ENCODE assay signal across 30 cellular contexts in genomic region chr17:40879026-40879425, GRCh38. TPM values are rescaled to one million over a fixed set of nuclear protein-coding genes. Genes with fewer than 3 reads are reported as not detected.
"Had no signal": no experiment of that assay in that cellular context is flagged by ENCODE, and none has a peak within 500 bp of the region (broad histone marks: within the 10 kb centered on the region; RNA-seq: fewer than 3 reads in every experiment).

No MANE protein-coding gene starts in this region.

- H3K27me3 ChIP-seq: colonic mucosa, gastrocnemius medialis, left lung had no signal

- H3K36me3 ChIP-seq: esophagus squamous epithelium, gastrocnemius medialis, heart right ventricle, left lung, lower lobe of right lung had no signal

- H3K9me3 ChIP-seq: colonic mucosa, esophagus squamous epithelium, gastrocnemius medialis, heart right ventricle, left lung, lower lobe of right lung, mucosa of descending colon had no signal

- H3K4me1 ChIP-seq: colonic mucosa, gastrocnemius medialis, heart right ventricle, left lung, lower lobe of right lung had no signal

- H3K27ac ChIP-seq: colonic mucosa, epithelial cell of prostate, esophagus squamous epithelium, gastrocnemius medialis, heart right ventricle, left lung, lower lobe of right lung had no signal

- H3K4me3 ChIP-seq: colonic mucosa, esophagus squamous epithelium, gastrocnemius medialis, heart right ventricle, left lung, lower lobe of right lung, mucosa of descending colon had no signal

- DNase-seq: colonic mucosa; cortex of kidney; effector CD8-positive, alpha-beta T cell; effector memory CD8-positive, alpha-beta T cell; endodermal cell; erythroblast; esophagus squamous epithelium; foreskin fibroblast; foreskin melanocyte; gastrocnemius medialis; glutamatergic neuron; head of caudate nucleus; heart right ventricle; hippocampal formation; left cardiac atrium; left lung; left ventricle myocardium superior; lower lobe of right lung; mesenchymal stem cell; mucosa of descending colon had no signal

RNA-seq across cellular contexts. Expression of gene KRT20, which starts 6.0 kb away (rescaled TPM):
- total RNA-seq: dermis microvascular lymphatic vessel endothelial cell, endodermal cell, esophagus squamous epithelium, glomerular endothelial cell, heart right ventricle, kidney epithelial cell, left cardiac atrium, left lung, left ventricle myocardium superior, lower lobe of right lung, lung microvascular endothelial cell, mesothelial cell of epicardium had no signal
- polyA plus RNA-seq: heart right ventricle, keratinocyte had no signal

RNA-seq across cellular contexts. Expression of gene KRT12, which starts 12.0 kb away (rescaled TPM):
- total RNA-seq: dermis microvascular lymphatic vessel endothelial cell, endodermal cell, esophagus mucosa, esophagus squamous epithelium, gastrocnemius medialis, glomerular endothelial cell, heart right ventricle, kidney epithelial cell, left cardiac atrium, left lung, left ventricle myocardium superior, lower leg skin, lower lobe of right lung, lung microvascular endothelial cell, mesenteric fat pad, mesothelial cell of epicardium had no signal
- polyA plus RNA-seq: heart right ventricle, keratinocyte had no signal

RNA-seq across cellular contexts. Expression of gene KRT23, which starts 58.4 kb away (rescaled TPM):
- total RNA-seq: dermis microvascular lymphatic vessel endothelial cell, endodermal cell, glomerular endothelial cell, left ventricle myocardium superior had no signal
